In the genomic region with DNA sequence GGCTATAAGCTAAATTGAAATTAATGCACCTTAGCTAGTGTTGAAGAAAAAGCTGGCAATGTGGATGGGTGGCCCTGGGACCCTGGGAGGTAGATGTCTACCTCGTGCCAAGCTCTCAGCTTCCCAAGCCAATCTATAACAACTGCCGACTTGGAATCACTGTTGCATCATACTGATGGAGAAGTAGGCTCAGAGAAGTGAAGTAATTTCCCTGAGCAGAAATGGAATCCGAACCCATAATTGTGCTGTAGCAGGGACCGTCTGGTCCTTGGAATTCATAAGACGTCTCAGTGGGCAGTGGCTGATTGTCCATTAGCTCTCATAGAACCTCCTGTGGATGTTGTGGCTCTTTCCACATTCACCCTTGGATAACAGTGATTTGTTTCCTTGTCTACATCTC, we compare ENCODE assay signal across 25 cellular contexts.
"Had no signal": no experiment of that assay in that cellular context is flagged by ENCODE, and none has a peak within 500 bp of the region (broad histone marks: within the 10 kb centered on the region; RNA-seq: fewer than 3 reads in every experiment).

No MANE protein-coding gene starts in this region.

- H3K36me3 Mint-ChIP-seq: activated naive CD8-positive, alpha-beta T cell treated with anti-CD3 and anti-CD28 coated beads for 36 hours had no signal

- H3K36me3 ChIP-seq: breast epithelium, Peyer's patch, SJSA1 had no signal

- H3K4me1 ChIP-seq: breast epithelium, Peyer's patch had no signal

- H3K4me3 Mint-ChIP-seq: activated B cell treated with CpG ODN at 0.5 μM for 24 hours; activated CD4-positive, alpha-beta memory T cell treated with anti-CD3 and anti-CD28 coated beads, Interleukin-2, amount 10 ng/mL, durations not matched to agents 7 days and 5 days; activated naive CD4-positive, alpha-beta T cell treated with anti-CD3 and anti-CD28 coated beads for 36 hours; activated naive CD8-positive, alpha-beta T cell treated with anti-CD3 and anti-CD28 coated beads for 36 hours; activated T-helper 17 cell treated with anti-CD3 and anti-CD28 coated beads, Interleukin-2, amount 50 U/mL, for 72 hours; T-helper 2 cell treated with Interferon-gamma antibody and Interleukin-4, amounts not matched to agents 5 μg/mL and 100 μg/mL, for 36 hours had no signal

- H3K4me3 ChIP-seq: breast epithelium, Peyer's patch, SJSA1 had no signal

- H3K4me1 Mint-ChIP-seq: activated CD4-positive, alpha-beta memory T cell treated with anti-CD3 and anti-CD28 coated beads, Interleukin-2, amount 10 ng/mL, durations not matched to agents 7 days and 5 days; activated naive CD8-positive, alpha-beta T cell treated with anti-CD3 and anti-CD28 coated beads for 36 hours; activated T-helper 17 cell treated with anti-CD3 and anti-CD28 coated beads, Interleukin-2, amount 50 U/mL, for 72 hours had no signal

- DNase-seq: activated B cell treated with CpG ODN at 0.5 μM for 24 hours; activated CD4-positive, alpha-beta memory T cell treated with anti-CD3 and anti-CD28 coated beads, Interleukin-2, amount 10 ng/mL, durations not matched to agents 7 days and 5 days; activated CD4-positive, alpha-beta T cell treated with anti-CD3 and anti-CD28 coated beads for 1 hour; activated CD4-positive, alpha-beta T cell treated with anti-CD3 and anti-CD28 coated beads, Interleukin-2, amount 50 U/mL, for 1 hour; activated gamma-delta T cell; activated naive CD4-positive, alpha-beta T cell treated with anti-CD3 and anti-CD28 coated beads for 36 hours; activated naive CD8-positive, alpha-beta T cell treated with anti-CD3 and anti-CD28 coated beads for 36 hours; activated T-cell treated with anti-CD3 and anti-CD28 coated beads for 4 hours; activated T-cell treated with anti-CD3 and anti-CD28 coated beads, Interleukin-2, amount 50 U/mL, for 48 hours; Kasumi-1; KBM-7; NCI-H1105 treated with DMSO at 0.1 percent for 48 hours; NCI-H1436 treated with DMSO at 0.1 percent for 48 hours; NCI-H187; NCI-H2081; NCI-H510A treated with DMSO at 0.1 percent for 48 hours; NK-92 treated with Interleukin-12 subunit alpha and Interleukin-12 subunit beta, amount 100 ng/mL, for 24 hours; OCI-M1; Peyer's patch; SW 1271 had no signal

- H3K27ac Mint-ChIP-seq: activated B cell treated with CpG ODN at 0.5 μM for 24 hours; activated CD4-positive, alpha-beta memory T cell treated with anti-CD3 and anti-CD28 coated beads, Interleukin-2, amount 10 ng/mL, durations not matched to agents 7 days and 5 days; activated naive CD4-positive, alpha-beta T cell treated with anti-CD3 and anti-CD28 coated beads for 36 hours; activated naive CD8-positive, alpha-beta T cell treated with anti-CD3 and anti-CD28 coated beads for 36 hours; activated T-helper 17 cell treated with anti-CD3 and anti-CD28 coated beads, Interleukin-2, amount 50 U/mL, for 72 hours; T-helper 2 cell treated with Interferon-gamma antibody and Interleukin-4, amounts not matched to agents 5 μg/mL and 100 μg/mL, for 36 hours had no signal

- H3K27ac ChIP-seq: Peyer's patch, SJSA1 had no signal

- H3K9me3 ChIP-seq: breast epithelium, Peyer's patch, SJSA1 had no signal

- H3K27me3 Mint-ChIP-seq: activated B cell treated with CpG ODN at 0.5 μM for 24 hours; activated CD4-positive, alpha-beta memory T cell treated with anti-CD3 and anti-CD28 coated beads, Interleukin-2, amount 10 ng/mL, durations not matched to agents 7 days and 5 days; activated naive CD8-positive, alpha-beta T cell treated with anti-CD3 and anti-CD28 coated beads for 36 hours; activated T-helper 17 cell treated with anti-CD3 and anti-CD28 coated beads, Interleukin-2, amount 50 U/mL, for 72 hours had no signal

- H3K9me3 Mint-ChIP-seq: activated B cell treated with CpG ODN at 0.5 μM for 24 hours; activated CD4-positive, alpha-beta memory T cell treated with anti-CD3 and anti-CD28 coated beads, Interleukin-2, amount 10 ng/mL, durations not matched to agents 7 days and 5 days; activated naive CD4-positive, alpha-beta T cell treated with anti-CD3 and anti-CD28 coated beads for 36 hours; activated naive CD8-positive, alpha-beta T cell treated with anti-CD3 and anti-CD28 coated beads for 36 hours; activated T-helper 17 cell treated with anti-CD3 and anti-CD28 coated beads, Interleukin-2, amount 50 U/mL, for 72 hours; T-helper 2 cell treated with Interferon-gamma antibody and Interleukin-4, amounts not matched to agents 5 μg/mL and 100 μg/mL, for 36 hours had no signal

- H3K27me3 ChIP-seq: breast epithelium, Peyer's patch, SJSA1 had no signal

- ATAC-seq: activated T-helper 17 cell treated with anti-CD3 and anti-CD28 coated beads, Interleukin-2, amount 50 U/mL, for 72 hours; SK-N-SH treated with all-trans-retinoic acid at 6 μM for 48 hours had no signal
